ENCODE assay signal across 1 cellular context in the genomic region with DNA sequence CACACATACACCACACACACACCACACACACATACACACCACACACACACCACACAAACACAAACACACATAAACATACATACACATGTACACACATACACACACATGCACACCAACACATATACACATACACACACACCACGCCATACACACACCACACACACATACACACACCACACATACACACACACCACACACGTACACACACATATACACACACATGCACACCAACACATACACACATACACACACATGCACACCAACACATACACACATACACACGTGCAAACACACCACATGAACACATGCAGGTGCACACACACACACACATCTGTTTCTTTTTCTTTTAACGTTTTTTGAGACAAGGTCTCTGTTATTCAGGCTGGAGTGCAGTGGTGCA.
TF ChIP-seq lines count a peak whose summit lies in the region.

No MANE protein-coding gene starts in this region.

TF ChIP-seq in K562, 482 proteins besides CTCF, POLR2A, EP300 and RAD21 (continued from another document):
- TF ChIP-seq, protein P1, sequence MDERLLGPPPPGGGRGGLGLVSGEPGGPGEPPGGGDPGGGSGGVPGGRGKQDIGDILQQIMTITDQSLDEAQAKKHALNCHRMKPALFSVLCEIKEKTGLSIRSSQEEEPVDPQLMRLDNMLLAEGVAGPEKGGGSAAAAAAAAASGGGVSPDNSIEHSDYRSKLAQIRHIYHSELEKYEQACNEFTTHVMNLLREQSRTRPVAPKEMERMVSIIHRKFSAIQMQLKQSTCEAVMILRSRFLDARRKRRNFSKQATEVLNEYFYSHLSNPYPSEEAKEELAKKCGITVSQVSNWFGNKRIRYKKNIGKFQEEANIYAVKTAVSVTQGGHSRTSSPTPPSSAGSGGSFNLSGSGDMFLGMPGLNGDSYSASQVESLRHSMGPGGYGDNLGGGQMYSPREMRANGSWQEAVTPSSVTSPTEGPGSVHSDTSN (CRISPR knock-in tag; IDR thresholded peaks at IDR 0.05; ENCODE audit: low read depth), result no peak
- TF ChIP-seq, protein P1 (tag; conservative IDR thresholded peaks at IDR 0.05; ENCODE audit: low read depth), result no peak
- TF ChIP-seq STAT6 (CRISPR knock-in tag; IDR thresholded peaks at IDR 0.05), result no peak
- TF ChIP-seq, protein P2, sequence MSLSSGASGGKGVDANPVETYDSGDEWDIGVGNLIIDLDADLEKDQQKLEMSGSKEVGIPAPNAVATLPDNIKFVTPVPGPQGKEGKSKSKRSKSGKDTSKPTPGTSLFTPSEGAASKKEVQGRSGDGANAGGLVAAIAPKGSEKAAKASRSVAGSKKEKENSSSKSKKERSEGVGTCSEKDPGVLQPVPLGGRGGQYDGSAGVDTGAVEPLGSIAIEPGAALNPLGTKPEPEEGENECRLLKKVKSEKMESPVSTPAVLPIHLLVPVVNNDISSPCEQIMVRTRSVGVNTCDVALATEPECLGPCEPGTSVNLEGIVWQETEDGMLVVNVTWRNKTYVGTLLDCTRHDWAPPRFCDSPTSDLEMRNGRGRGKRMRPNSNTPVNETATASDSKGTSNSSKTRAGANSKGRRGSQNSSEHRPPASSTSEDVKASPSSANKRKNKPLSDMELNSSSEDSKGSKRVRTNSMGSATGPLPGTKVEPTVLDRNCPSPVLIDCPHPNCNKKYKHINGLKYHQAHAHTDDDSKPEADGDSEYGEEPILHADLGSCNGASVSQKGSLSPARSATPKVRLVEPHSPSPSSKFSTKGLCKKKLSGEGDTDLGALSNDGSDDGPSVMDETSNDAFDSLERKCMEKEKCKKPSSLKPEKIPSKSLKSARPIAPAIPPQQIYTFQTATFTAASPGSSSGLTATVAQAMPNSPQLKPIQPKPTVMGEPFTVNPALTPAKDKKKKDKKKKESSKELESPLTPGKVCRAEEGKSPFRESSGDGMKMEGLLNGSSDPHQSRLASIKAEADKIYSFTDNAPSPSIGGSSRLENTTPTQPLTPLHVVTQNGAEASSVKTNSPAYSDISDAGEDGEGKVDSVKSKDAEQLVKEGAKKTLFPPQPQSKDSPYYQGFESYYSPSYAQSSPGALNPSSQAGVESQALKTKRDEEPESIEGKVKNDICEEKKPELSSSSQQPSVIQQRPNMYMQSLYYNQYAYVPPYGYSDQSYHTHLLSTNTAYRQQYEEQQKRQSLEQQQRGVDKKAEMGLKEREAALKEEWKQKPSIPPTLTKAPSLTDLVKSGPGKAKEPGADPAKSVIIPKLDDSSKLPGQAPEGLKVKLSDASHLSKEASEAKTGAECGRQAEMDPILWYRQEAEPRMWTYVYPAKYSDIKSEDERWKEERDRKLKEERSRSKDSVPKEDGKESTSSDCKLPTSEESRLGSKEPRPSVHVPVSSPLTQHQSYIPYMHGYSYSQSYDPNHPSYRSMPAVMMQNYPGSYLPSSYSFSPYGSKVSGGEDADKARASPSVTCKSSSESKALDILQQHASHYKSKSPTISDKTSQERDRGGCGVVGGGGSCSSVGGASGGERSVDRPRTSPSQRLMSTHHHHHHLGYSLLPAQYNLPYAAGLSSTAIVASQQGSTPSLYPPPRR (CRISPR knock-in tag; IDR thresholded peaks at IDR 0.05; ENCODE audit: borderline replicate concordance), result no peak
- no peak for TF ChIP-seq NCOA1 (IDR thresholded peaks at IDR 0.05; ENCODE audit: low read depth)
